In the genomic region with DNA sequence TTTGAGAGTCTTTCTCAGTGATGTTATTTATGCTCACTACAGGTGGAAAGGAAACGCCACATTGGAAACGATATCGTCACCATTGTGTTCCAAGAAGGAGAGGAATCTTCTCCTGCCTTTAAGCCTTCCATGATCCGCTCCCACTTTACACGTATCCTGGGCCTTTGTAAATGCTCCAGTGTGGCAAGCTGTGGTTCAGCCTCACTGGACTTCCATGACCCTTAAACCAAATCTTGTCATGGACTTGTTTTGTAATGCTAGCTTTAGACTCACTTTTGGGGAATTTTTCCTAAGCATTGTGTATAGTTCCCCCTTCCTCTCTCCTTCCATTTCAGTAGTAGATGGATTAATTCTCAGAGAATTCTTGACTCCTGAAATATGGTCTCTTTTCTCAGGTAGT, we compare ENCODE assay signal across 11 cellular contexts.
DNase-seq lines count a peak whose midpoint lies in the region; ATAC-seq, FAIRE-seq and TF ChIP-seq lines count a peak whose summit lies in the region.
"Had no signal": no experiment of that assay in that cellular context is flagged by ENCODE, and none has a peak within 500 bp of the region (broad histone marks: within the 10 kb centered on the region; RNA-seq: fewer than 3 reads in every experiment).

No MANE protein-coding gene starts in this region.

- peaks cover 11% of the 10 kb centered on the region for H3K36me3 Mint-ChIP-seq in WTC11

- H3K9me2 ChIP-seq in HCT116 (ENCODE audit: insufficient read depth), result no peaks in the 10 kb centered on the region

- no peaks in the 10 kb centered on the region for H3K27me3 ChIP-seq in HCT116 (ENCODE audit: insufficient read depth, low read length)
- no peaks in the 10 kb centered on the region for H3K27me3 ChIP-seq in keratinocyte (ENCODE audit: control insufficient read depth, extremely low read depth, insufficient read depth, low read length)
- H3K27me3 ChIP-seq in smooth muscle cell (ENCODE audit: low read depth), result no peaks in the 10 kb centered on the region
- H3K27me3 ChIP-seq: SJCRH30 had no signal

- H3K4me2 ChIP-seq in HCT116 (ENCODE audit: low read length) (peak overlapping the region; percentile 66), keratinocyte (ENCODE audit: control insufficient read depth, extremely low read depth, insufficient read depth, low read depth, low read length) (peak overlapping the region; percentile 80), smooth muscle cell (peak overlapping the region; percentile 67)

- no peak overlapping the region for H3K4me3 Mint-ChIP-seq in WTC11

- H3K4me3 ChIP-seq in HCT116 (replicated peaks in 1 of 2; ENCODE audit: low read depth in 1 of 2, low read length in 2 of 2), result no peak overlapping the region; a peak in 1 of 4 replicates
- no peak overlapping the region for H3K4me3 ChIP-seq in keratinocyte (ENCODE audit: control insufficient read depth in 2 of 3, extremely low read depth in 1 of 3, insufficient read depth in 2 of 3, low read depth in 1 of 3, low read length in 3 of 3)
- no peak overlapping the region for H3K4me3 ChIP-seq in smooth muscle cell
- H3K4me3 ChIP-seq: SJCRH30 had no signal

- CTCF ChIA-PET in HCT116 (lab: Charles Lee) (no interaction called here), WTC11 (lab: Charles Lee) (no interaction called here)

- no peak overlapping the region for H2AFZ ChIP-seq in HCT116 (ENCODE audit: low read depth, low read length, poor library complexity, severe bottlenecking)
- no peak overlapping the region for H2AFZ ChIP-seq in keratinocyte (ENCODE audit: control insufficient read depth, low read length)
- no peak overlapping the region for H2AFZ ChIP-seq in smooth muscle cell (ENCODE audit: low read depth)

- no peaks in the 10 kb centered on the region for H3K4me1 Mint-ChIP-seq in WTC11

- H3K9ac ChIP-seq in HCT116 (ENCODE audit: low read length) (no peak overlapping the region), keratinocyte (ENCODE audit: control insufficient read depth, extremely low read depth, insufficient read depth, low read length) (no peak overlapping the region), smooth muscle cell (ENCODE audit: low read depth) (peak overlapping the region; percentile 44)

- BruUV-seq in HCT116 (replicated peaks; lab: Mats Ljungman, UMichigan), result no TSS peak

- no peaks in the 10 kb centered on the region for H3K27me3 Mint-ChIP-seq in WTC11 (ENCODE audit: low read depth)

- no peak overlapping the region for H3K27ac Mint-ChIP-seq in WTC11

- RAD21 ChIA-PET in HCT116 (lab: Charles Lee; ENCODE audit: low non-redundant PET in 1 of 2, low total read pairs in 2 of 2, uncharacterized antibody in 2 of 2, unreplicated experiment in 2 of 2), result no interaction called here

- DNase-seq in HCT116 (ENCODE audit: low read depth, low spot score), result no peak
- peak; percentile 14 for DNase-seq in astrocyte of the hippocampus (ENCODE audit: low read depth, low spot score)
- no peak for DNase-seq in keratinocyte (ENCODE audit: low read depth, low spot score)
- DNase-seq in smooth muscle cell (lab: John Stamatoyannopoulos, UW; ENCODE audit: unreplicated experiment), result no peak
- DNase-seq in substantia nigra (lab: John Stamatoyannopoulos, UW), result no peak
- DNase-seq in WTC11 (ENCODE audit: low spot score), result no peak
- DNase-seq: MM.1S had no signal

- no peaks in the 10 kb centered on the region for H3K9me1 ChIP-seq in keratinocyte (ENCODE audit: control insufficient read depth, extremely low read depth, insufficient read depth, low read length)

- dilution Hi-C loops in keratinocyte (cut with MboI; ENCODE audit: extremely low pct_ligation_motif_present, low sequenced_read_pairs), result loop anchor here (10.0 kb wide), 1 partner anchor 59 kb away; the partner anchor contains the start of gene SLC2A8

- POLR2A ChIA-PET in HCT116 (lab: Charles Lee), result interaction anchor here (0.6 kb wide), 1 partner anchor 75 kb away, joined by 4 read pairs; no protein-coding TSS in a partner anchor
- POLR2A ChIA-PET in WTC11 (lab: Charles Lee), result no interaction called here

- H3K4me1 ChIP-seq in HCT116 (ENCODE audit: control insufficient read depth in 1 of 2, insufficient read depth in 2 of 2, low read length in 2 of 2), result peaks cover 18 to 20% of the 10 kb centered on the region in 2 experiments
- H3K4me1 ChIP-seq in keratinocyte (ENCODE audit: control insufficient read depth, extremely low read depth, insufficient read depth, low read length), result peaks cover 26% of the 10 kb centered on the region
- H3K4me1 ChIP-seq in smooth muscle cell (ENCODE audit: low read depth), result peaks cover 10% of the 10 kb centered on the region

- intact Hi-C loops in HCT116 (cut with micrococcal nuclease), result no loop called here

- TF ChIP-seq POLR2A in HCT116 (IDR thresholded peaks at IDR 0.05; ENCODE audit: borderline replicate concordance, extremely low read depth, insufficient read depth, insufficient read length), result no peak

- no peak for FAIRE-seq in keratinocyte (lab: Jason Lieb, UNC)

- H3K9me3 Mint-ChIP-seq in WTC11, result no peaks in the 10 kb centered on the region

- H3K36me3 ChIP-seq in HCT116 (ENCODE audit: control insufficient read depth in 1 of 2, insufficient read depth in 2 of 2, low read length in 2 of 2) (no peaks in the 10 kb centered on the region), keratinocyte (ENCODE audit: control insufficient read depth in 2 of 2, extremely low read depth in 1 of 2, insufficient read depth in 2 of 2, low read length in 2 of 2) (peaks cover 3 to 4% of the 10 kb centered on the region in 2 experiments), smooth muscle cell (ENCODE audit: low read depth) (no peaks in the 10 kb centered on the region)
- H3K36me3 ChIP-seq: SJCRH30 had no signal

- H3K9me3 ChIP-seq in HCT116 (ENCODE audit: control insufficient read depth in 1 of 2, insufficient read depth in 1 of 2, low read depth in 1 of 2, low read length in 2 of 2) (no peaks in the 10 kb centered on the region), keratinocyte (ENCODE audit: control insufficient read depth, low read depth, low read length) (no peaks in the 10 kb centered on the region), smooth muscle cell (replicated peaks; ENCODE audit: low read depth) (no peaks in the 10 kb centered on the region)
- H3K9me3 ChIP-seq: SJCRH30 had no signal

- TF ChIP-seq RAD21 in HCT116 (IDR thresholded peaks at IDR 0.05; ENCODE audit: low read depth), result no peak

- TF ChIP-seq CTCF in HCT116 (IDR thresholded peaks at IDR 0.05 in 2 of 3, conservative IDR thresholded peaks at IDR 0.05 in 1 of 3; ENCODE audit: borderline replicate concordance in 1 of 3, insufficient read depth in 1 of 3, low read depth in 2 of 3, low read length in 2 of 3), result no peak
- TF ChIP-seq CTCF in keratinocyte (optimal IDR thresholded peaks at IDR 0.05 in 1 of 3, IDR thresholded peaks at IDR 0.05 in 1 of 3, conservative IDR thresholded peaks at IDR 0.05 in 1 of 3; ENCODE audit: extremely low read depth in 1 of 3, insufficient read depth in 2 of 3, low read length in 3 of 3), result no peak
- no peak for TF ChIP-seq CTCF in smooth muscle cell (IDR thresholded peaks at IDR 0.05; ENCODE audit: borderline replicate concordance, insufficient read depth, poor library complexity, severe bottlenecking)
- no peak for TF ChIP-seq CTCF in WTC11 (IDR thresholded peaks at IDR 0.05)

- 83% methylated on average over 5 of the region's 5 CpGs for WGBS in smooth muscle cell (ENCODE audit: low lambda C conversion rate)

- H4K20me1 ChIP-seq in HCT116 (ENCODE audit: insufficient read depth) (no peaks in the 10 kb centered on the region), keratinocyte (ENCODE audit: control insufficient read depth, extremely low read depth, insufficient read depth, low read length) (no peaks in the 10 kb centered on the region), smooth muscle cell (ENCODE audit: low read depth) (no peaks in the 10 kb centered on the region)

- H3F3A ChIP-seq in smooth muscle cell (ENCODE audit: low read depth), result peaks cover 14% of the 10 kb centered on the region

- peak overlapping the region; percentile 51; the same call in 1 of the 2 replicates for H3K27ac ChIP-seq in HCT116 (ENCODE audit: low read depth, low read length)
- H3K27ac ChIP-seq in keratinocyte (ENCODE audit: control insufficient read depth, insufficient read depth, low read length), result no peak overlapping the region
- H3K27ac ChIP-seq in smooth muscle cell (ENCODE audit: low read depth), result peak overlapping the region; percentile 90
- no peak overlapping the region for H3K27ac ChIP-seq in substantia nigra (ENCODE audit: low read depth, low read length, poor library complexity, severe bottlenecking)
- H3K27ac ChIP-seq: SJCRH30, VCaP had no signal

- H3K79me2 ChIP-seq in HCT116 (ENCODE audit: insufficient read depth, low read length) (no peaks in the 10 kb centered on the region), keratinocyte (ENCODE audit: control insufficient read depth, insufficient read depth, low read length) (no peaks in the 10 kb centered on the region), smooth muscle cell (ENCODE audit: low read depth) (no peaks in the 10 kb centered on the region)

- ATAC-seq in HCT116, result no peak
- no peak for ATAC-seq in HG03442 (IDR thresholded peaks at IDR 0.05; ENCODE audit: unreplicated experiment)
- ATAC-seq in HG02840 (IDR thresholded peaks at IDR 0.05; ENCODE audit: low FRiP score, unreplicated experiment), result no peak
- no peak for ATAC-seq in WTC11

TF ChIP-seq in HCT116, 20 proteins besides CTCF, POLR2A, EP300 and RAD21 (continues in another document):
- TF ChIP-seq YY1 (IDR thresholded peaks at IDR 0.05; ENCODE audit: extremely low read depth, insufficient replicate concordance, low read depth, low read length) (no peak), SP1 (IDR thresholded peaks at IDR 0.05; ENCODE audit: low read depth) (no peak), FOSL1 (IDR thresholded peaks at IDR 0.05; ENCODE audit: low read depth) (no peak), EZH2 (IDR thresholded peaks at IDR 0.05) (no peak), ATF3 (IDR thresholded peaks at IDR 0.05) (no peak), ELF1 (IDR thresholded peaks at IDR 0.05; ENCODE audit: borderline replicate concordance, low read depth) (no peak)

TF ChIP-seq in WTC11, 78 proteins besides CTCF, POLR2A, EP300 and RAD21 (continues in another document):
- TF ChIP-seq, protein P1, sequence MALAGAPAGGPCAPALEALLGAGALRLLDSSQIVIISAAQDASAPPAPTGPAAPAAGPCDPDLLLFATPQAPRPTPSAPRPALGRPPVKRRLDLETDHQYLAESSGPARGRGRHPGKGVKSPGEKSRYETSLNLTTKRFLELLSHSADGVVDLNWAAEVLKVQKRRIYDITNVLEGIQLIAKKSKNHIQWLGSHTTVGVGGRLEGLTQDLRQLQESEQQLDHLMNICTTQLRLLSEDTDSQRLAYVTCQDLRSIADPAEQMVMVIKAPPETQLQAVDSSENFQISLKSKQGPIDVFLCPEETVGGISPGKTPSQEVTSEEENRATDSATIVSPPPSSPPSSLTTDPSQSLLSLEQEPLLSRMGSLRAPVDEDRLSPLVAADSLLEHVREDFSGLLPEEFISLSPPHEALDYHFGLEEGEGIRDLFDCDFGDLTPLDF (CRISPR knock-in tag; IDR thresholded peaks at IDR 0.05), result no peak
- no peak for TF ChIP-seq SMAD4 (CRISPR knock-in tag; IDR thresholded peaks at IDR 0.05)

Comparison
In these comparisons a context has a peak if more than half of its experiments do, and no peak if none do; other contexts are left out.
1. H3K27ac ChIP-seq: peak in HCT116 (single experiment) and smooth muscle cell (single experiment); none in keratinocyte (single experiment) and substantia nigra (single experiment).
2. Peak in every context shown above with its lines, with median percentiles within 50 percentile points of each other: H3K4me2 ChIP-seq.